9 cellular contexts compared by ENCODE assay signal in genomic region chr4:16224669-16225068, GRCh38. TPM values are rescaled to one million over a fixed set of nuclear protein-coding genes. Genes with fewer than 3 reads are reported as not detected.
A peak's percentile ranks its signal among the peaks of the same experiment; 100 is the strongest.
DNase-seq lines count a peak whose midpoint lies in the region; ATAC-seq and TF ChIP-seq lines count a peak whose summit lies in the region.
"Had no signal": no experiment of that assay in that cellular context is flagged by ENCODE, and none has a peak within 500 bp of the region (broad histone marks: within the 10 kb centered on the region; RNA-seq: fewer than 3 reads in every experiment).

No MANE protein-coding gene starts in this region.

- intact Hi-C loops in gastrocnemius medialis (cut with DNase I; ENCODE audit: low total_unique reads) = loop anchor here (5.0 to 10.0 kb wide), 5 partner anchors 110 to 1800 kb away; partner anchors contain the start of genes CPEB2 and LCORL

- peak overlapping the region; percentile 89 for H3K4me3 Mint-ChIP-seq in GM23338
- H3K4me3 Mint-ChIP-seq in T-cell = peak overlapping the region; percentile 70 to 86 (median 85)

- no peak for TF ChIP-seq POLR2A in gastrocnemius medialis (IDR thresholded peaks at IDR 0.05)

- H3K4me1 Mint-ChIP-seq in GM23338 (peaks cover 47% of the 10 kb centered on the region), T-cell (peaks cover 50 to 58% (median 57%) of the 10 kb centered on the region in 3 donors)

- no peaks in the 10 kb centered on the region for H3F3A ChIP-seq in GM23338 (replicated peaks; ENCODE audit: low read depth)

- H3K4me1 ChIP-seq in GM23338 (ENCODE audit: insufficient read depth) = peaks cover 24% of the 10 kb centered on the region
- peaks cover 59 to 64% of the 10 kb centered on the region in 2 donors for H3K4me1 ChIP-seq in gastrocnemius medialis

- CTCF ChIA-PET in T-cell (lab: Charles Lee) = interaction anchor here in 1 of 2 donors (1.0 to 1.1 kb wide), 3 partner anchors 11 to 40 kb away, joined by 3 to 6 read pairs (median 4); no protein-coding TSS in a partner anchor

- H2AFZ ChIP-seq in GM23338 = no peak overlapping the region

- H3K9me3 Mint-ChIP-seq in GM23338 (no peaks in the 10 kb centered on the region), T-cell (no peaks in the 10 kb centered on the region)

- H3K9me3 ChIP-seq in gastrocnemius medialis = no peaks in the 10 kb centered on the region

- H4K20me1 ChIP-seq in GM23338 (replicated peaks; ENCODE audit: insufficient read depth) = 0 out of 2 replicates have a peak, but pooled peaks cover 3% of the 10 kb centered on the region

- H3K27me3 Mint-ChIP-seq in GM23338 (ENCODE audit: insufficient read depth, low read depth, poor library complexity) (peaks cover 12% of the 10 kb centered on the region), T-cell (no peaks in the 10 kb centered on the region)

- no peak for DNase-seq in GM23338 (ENCODE audit: low spot score)
- no peak for DNase-seq in T-cell
- DNase-seq in fibroblast of pulmonary artery (ENCODE audit: low read depth) = no peak
- no peak for DNase-seq in gastrocnemius medialis
- DNase-seq in NCI-H146 treated with DMSO at 0.1 percent for 48 hours (lab: John Stamatoyannopoulos, UW; ENCODE audit: unreplicated experiment) = no peak
- no peak for DNase-seq in DMS 273 (lab: John Stamatoyannopoulos, UW; ENCODE audit: unreplicated experiment)
- no peak for DNase-seq in NCI-H2029 (lab: John Stamatoyannopoulos, UW)
- DNase-seq: NCI-H1694 treated with DMSO at 0.1 percent for 48 hours had no signal

- H3K79me2 ChIP-seq in GM23338 (replicated peaks; ENCODE audit: insufficient read depth) = peaks cover 57% of the 10 kb centered on the region

- POLR2A ChIA-PET in T-cell (lab: Charles Lee) = interaction anchor here in 1 of 2 donors (0.6 kb wide), 2 partner anchors 19 to 1117 kb away, joined by 3 to 4 read pairs; no protein-coding TSS in a partner anchor

- H3K27ac ChIP-seq in GM23338 (ENCODE audit: low read depth) = 0 out of 2 replicates have a peak overlapping the region, but pooled peaks have one; percentile 39
- peak overlapping the region; percentile 83 to 98 (median 95) for H3K27ac ChIP-seq in gastrocnemius medialis

- no peaks in the 10 kb centered on the region for H3K9me2 ChIP-seq in GM23338 (ENCODE audit: insufficient read depth)

- H3K36me3 Mint-ChIP-seq in GM23338 (ENCODE audit: low read depth) (no peaks in the 10 kb centered on the region), T-cell (peaks cover 6% of the 10 kb centered on the region)

- H3K4me3 ChIP-seq in GM23338 (peak overlapping the region; percentile 65), fibroblast of pulmonary artery (replicated peaks; ENCODE audit: low read depth, low read length) (peak overlapping the region; percentile 74), gastrocnemius medialis (peak overlapping the region; percentile 68 to 77 (median 72))

- in situ Hi-C loops in gastrocnemius medialis (cut with MboI; ENCODE audit: low sequenced_read_pairs in 4 of 4) = loop anchor here in 1 of 4 donors (25.0 kb wide), 2 partner anchors 437 to 1212 kb away; partner anchors contain the start of genes CD38 and CPEB2

- H3K27ac Mint-ChIP-seq in GM23338 (no peak overlapping the region; the same call in 1 of the 2 replicates), T-cell (peak overlapping the region; percentile 88 to 96)

- TF ChIP-seq CTCF in GM23338 (conservative IDR thresholded peaks at IDR 0.05; ENCODE audit: low read depth in 2 of 2) (no peak), fibroblast of pulmonary artery (IDR thresholded peaks at IDR 0.05; ENCODE audit: low read length, missing control alignments) (no peak), gastrocnemius medialis (IDR thresholded peaks at IDR 0.05 in 4 of 5, conservative IDR thresholded peaks at IDR 0.05 in 1 of 5) (no peak)

- ATAC-seq in GM23338 (no peak), T-cell (replicated peaks in 1 of 4) (no peak), gastrocnemius medialis (no peak), GM18519 (IDR thresholded peaks at IDR 0.05; ENCODE audit: low FRiP score, unreplicated experiment) (no peak)

- H3K36me3 ChIP-seq in GM23338 (ENCODE audit: insufficient read depth) (no peaks in the 10 kb centered on the region), gastrocnemius medialis (no peaks in the 10 kb centered on the region)

- H3K27me3 ChIP-seq in GM23338 (ENCODE audit: insufficient read depth) (no peaks in the 10 kb centered on the region), gastrocnemius medialis (no peaks in the 10 kb centered on the region)

- H3K4me2 ChIP-seq in GM23338 = peak overlapping the region; percentile 84

TF ChIP-seq in GM23338, 12 proteins besides CTCF, POLR2A, EP300 and RAD21:
- TF ChIP-seq CREB1 (CRISPR knock-in tag; IDR thresholded peaks at IDR 0.05; ENCODE audit: low read depth) (no peak), JUNB (IDR thresholded peaks at IDR 0.05; ENCODE audit: unreplicated experiment) (no peak), EZH2 (IDR thresholded peaks at IDR 0.05; ENCODE audit: low read depth, unreplicated experiment) (no peak), EZH2phosphoT487 (IDR thresholded peaks at IDR 0.05; ENCODE audit: unreplicated experiment) (no peak)

RNA-seq across cellular contexts. Expression of gene TAPT1, which starts 1.6 kb away (rescaled TPM):
- total RNA-seq in GM23338 (2014; rRNA removed; shearing (Covaris generic)) = 9.9 and 10.4 TPM in 2 replicates
- polyA plus RNA-seq in GM23338 (2016; fragmentation: Nextera tagmentation; extraction: Ambion mirVana) = 3.6 TPM in 2 replicates
- 10 to 100 TPM; 41.1 to 77.9 (median 50.3) TPM for total RNA-seq in T-cell
- total RNA-seq in gastrocnemius medialis = 10 to 100 TPM; 29.5 to 44.1 (median 40.8) TPM
